In genomic region chr4:1381944-1382541, GRCh38 we compare ENCODE assay signal across 28 cellular contexts. TPM values are rescaled to one million over a fixed set of nuclear protein-coding genes. Genes with fewer than 3 reads are reported as not detected.
DNase-seq lines count a peak whose midpoint lies in the region; ATAC-seq and TF ChIP-seq lines count a peak whose summit lies in the region.
"Had no signal": no experiment of that assay in that cellular context is flagged by ENCODE, and none has a peak within 500 bp of the region (broad histone marks: within the 10 kb centered on the region; RNA-seq: fewer than 3 reads in every experiment).

No MANE protein-coding gene starts in this region.

- H3K27me3 Mint-ChIP-seq in activated B cell treated with CpG ODN at 0.5 μM for 24 hours = no peaks in the 10 kb centered on the region
- H3K27me3 Mint-ChIP-seq: activated T-cell treated with anti-CD3 and anti-CD28 coated beads, Interleukin-2, amount 50 U/mL, for 24 hours; IgD-negative memory B cell; type B pancreatic cell had no signal

- H3K27ac Mint-ChIP-seq in activated B cell treated with CpG ODN at 0.5 μM for 24 hours = no peak overlapping the region
- H3K27ac Mint-ChIP-seq: activated T-cell treated with anti-CD3 and anti-CD28 coated beads, Interleukin-2, amount 50 U/mL, for 24 hours; T-helper 1 cell treated with Interleukin-12 subunit alpha and Interleukin-12 subunit beta and Interleukin-4 antibody, amounts not matched to agents 30 μg/mL and 1 μg/mL, for 36 hours; type B pancreatic cell had no signal

- peaks cover 12% of the 10 kb centered on the region for H3K36me3 Mint-ChIP-seq in activated B cell treated with CpG ODN at 0.5 μM for 24 hours (ENCODE audit: low read depth)

- no peaks in the 10 kb centered on the region for H3K27me3 ChIP-seq in right cardiac atrium (ENCODE audit: control insufficient read depth, insufficient read depth)
- no peaks in the 10 kb centered on the region for H3K27me3 ChIP-seq in psoas muscle (ENCODE audit: insufficient read depth in 3 of 3, low read length in 2 of 3)
- H3K27me3 ChIP-seq in stomach = no peaks in the 10 kb centered on the region

- TF ChIP-seq CTCF in activated B cell treated with CpG ODN at 0.5 μM for 24 hours (IDR thresholded peaks at IDR 0.05) (no peak), psoas muscle (IDR thresholded peaks at IDR 0.05) (no peak), stomach (IDR thresholded peaks at IDR 0.05) (no peak)

- ATAC-seq in activated B cell treated with CpG ODN at 0.5 μM for 24 hours (ENCODE audit: low read depth) = no peak
- no peak for ATAC-seq in right cardiac atrium
- ATAC-seq in psoas muscle = no peak
- ATAC-seq in HG02798 (IDR thresholded peaks at IDR 0.05; ENCODE audit: poor library complexity, unreplicated experiment) = no peak
- no peak for ATAC-seq in HG02973 (IDR thresholded peaks at IDR 0.05; ENCODE audit: unreplicated experiment)

- intact Hi-C loops in activated B cell treated with CpG ODN at 0.5 μM for 24 hours (cut with micrococcal nuclease) (no loop called here), right cardiac atrium (cut with DNase I) (no loop called here), psoas muscle (cut with DNase I) (no loop called here), stomach (cut with DNase I; ENCODE audit: low total_unique reads) (no loop called here)

- peaks cover 0 to 43% of the 10 kb centered on the region in 2 donors for H3K36me3 ChIP-seq in psoas muscle (ENCODE audit: insufficient read depth in 1 of 2, low read depth in 1 of 2)
- peaks cover 25 to 95% (median 86%) of the 10 kb centered on the region in 4 donors for H3K36me3 ChIP-seq in stomach

- POLR2A ChIA-PET in activated B cell treated with CpG ODN at 0.5 μM for 24 hours (lab: Charles Lee) = no interaction called here

- H3K9me3 Mint-ChIP-seq in activated B cell treated with CpG ODN at 0.5 μM for 24 hours = no peaks in the 10 kb centered on the region
- H3K9me3 Mint-ChIP-seq: activated T-cell treated with anti-CD3 and anti-CD28 coated beads, Interleukin-2, amount 50 U/mL, for 24 hours; H9; IgD-negative memory B cell; T-helper 1 cell treated with Interleukin-12 subunit alpha and Interleukin-12 subunit beta and Interleukin-4 antibody, amounts not matched to agents 30 μg/mL and 1 μg/mL, for 36 hours; type B pancreatic cell had no signal

- TF ChIP-seq EP300 in stomach (IDR thresholded peaks at IDR 0.05) = no peak

- H3K4me1 Mint-ChIP-seq in activated B cell treated with CpG ODN at 0.5 μM for 24 hours = no peaks in the 10 kb centered on the region
- H3K4me1 Mint-ChIP-seq: H9, IgD-negative memory B cell had no signal

- H3K27ac ChIP-seq in right cardiac atrium (ENCODE audit: low read length) = no peak overlapping the region
- H3K27ac ChIP-seq in psoas muscle = no peak overlapping the region
- no peak overlapping the region for H3K27ac ChIP-seq in stomach
- H3K27ac ChIP-seq: SK-N-MC had no signal

- CTCF ChIA-PET in activated B cell treated with CpG ODN at 0.5 μM for 24 hours (lab: Charles Lee) = no interaction called here

- 92% methylated on average over 24 of the region's 24 CpGs for WGBS in right cardiac atrium
- WGBS in psoas muscle, 3 donors = 93 to 97% (median 96%) methylated on average over 24 of the region's 24 CpGs
- WGBS in stomach, 5 donors = 94 to 97% (median 96%) methylated on average over 24 of the region's 24 CpGs

- H3K4me3 Mint-ChIP-seq in activated B cell treated with CpG ODN at 0.5 μM for 24 hours = no peak overlapping the region
- H3K4me3 Mint-ChIP-seq: activated T-cell treated with anti-CD3 and anti-CD28 coated beads, Interleukin-2, amount 50 U/mL, for 24 hours; H9; IgD-negative memory B cell; T-helper 1 cell treated with Interleukin-12 subunit alpha and Interleukin-12 subunit beta and Interleukin-4 antibody, amounts not matched to agents 30 μg/mL and 1 μg/mL, for 36 hours; type B pancreatic cell had no signal

- no peak overlapping the region for H3K4me3 ChIP-seq in right cardiac atrium (ENCODE audit: low read length)
- H3K4me3 ChIP-seq in psoas muscle = no peak overlapping the region
- no peak overlapping the region for H3K4me3 ChIP-seq in stomach
- H3K4me3 ChIP-seq: SK-N-MC had no signal

- H3K4me1 ChIP-seq in right cardiac atrium (ENCODE audit: control insufficient read depth, insufficient read depth, low read length) (no peaks in the 10 kb centered on the region), psoas muscle (no peaks in the 10 kb centered on the region), stomach (no peaks in the 10 kb centered on the region)

- no peak for TF ChIP-seq POLR2A in stomach (IDR thresholded peaks at IDR 0.05)

- H3K9me3 ChIP-seq in right cardiac atrium (ENCODE audit: control insufficient read depth, low read length) = no peaks in the 10 kb centered on the region
- H3K9me3 ChIP-seq in psoas muscle = no peaks in the 10 kb centered on the region
- H3K9me3 ChIP-seq in stomach = no peaks in the 10 kb centered on the region

- DNase-seq in NCI-H2227 (lab: John Stamatoyannopoulos, UW; ENCODE audit: unreplicated experiment) = peak; percentile 59
- peak; percentile 12 for DNase-seq in activated B cell treated with CpG ODN at 0.5 μM for 24 hours
- peak in 2 of 3 donors; percentile 2 to 31 for DNase-seq in right cardiac atrium
- DNase-seq in psoas muscle = peak; percentile 3 to 49
- no peak for DNase-seq in stomach
- DNase-seq: activated CD4-positive, alpha-beta T cell treated with anti-CD3 and anti-CD28 coated beads for 48 hours; activated gamma-delta T cell; activated T-cell treated with anti-CD3 and anti-CD28 coated beads, Interleukin-2, amount 50 U/mL, for 24 hours; C1 segment of cervical spinal cord; DND-41; H9; mammary epithelial cell; NCI-H1092 treated with DMSO at 0.1 percent for 48 hours; NCI-H1930; NCI-H774; nucleus accumbens; RPMI8226 had no signal

RNA-seq across cellular contexts. Expression of gene NKX1-1, which starts 24.2 kb away (rescaled TPM):
- not detected in 2 replicates for total RNA-seq in activated B cell treated with CpG ODN at 0.5 μM for 24 hours
- total RNA-seq in right cardiac atrium = not detected
- polyA plus RNA-seq in right cardiac atrium = not detected
- total RNA-seq in psoas muscle = not detected
- polyA plus RNA-seq in psoas muscle = not detected
- total RNA-seq in stomach = not detected
- polyA plus RNA-seq in stomach = not detected
- total RNA-seq: activated CD8-positive, alpha-beta memory T cell treated with anti-CD3 and anti-CD28 coated beads for 36 hours; glomerular endothelial cell; H9; mammary epithelial cell had no signal
- polyA plus RNA-seq: adipose tissue, AG04450, IgD-negative memory B cell, keratinocyte, mammary epithelial cell had no signal

RNA-seq across cellular contexts. Expression of gene UVSSA, which starts 35.0 kb away (rescaled TPM):
- 31.7 and 35.2 TPM in 2 replicates for total RNA-seq in activated B cell treated with CpG ODN at 0.5 μM for 24 hours
- 1 to 10 TPM; 7.7 to 8.8 (median 8.5) TPM for total RNA-seq in right cardiac atrium
- polyA plus RNA-seq in right cardiac atrium = 5.0 TPM
- 1 to 10 TPM; 6.3 to 9.4 (median 8.3) TPM for total RNA-seq in psoas muscle
- 1 to 10 TPM; 1.9 to 9.3 (median 3.6) TPM for polyA plus RNA-seq in psoas muscle
- 100 to 1,000 TPM in 1 of 5 donors, 10 to 100 TPM in 4; 15.1 to 103 (median 53.9) TPM for total RNA-seq in stomach
- polyA plus RNA-seq in stomach = 1 to 10 TPM; 4.1 to 7.0 (median 5.2) TPM
